Comparison of ENCODE assay signal across 26 cellular contexts in the genomic region with DNA sequence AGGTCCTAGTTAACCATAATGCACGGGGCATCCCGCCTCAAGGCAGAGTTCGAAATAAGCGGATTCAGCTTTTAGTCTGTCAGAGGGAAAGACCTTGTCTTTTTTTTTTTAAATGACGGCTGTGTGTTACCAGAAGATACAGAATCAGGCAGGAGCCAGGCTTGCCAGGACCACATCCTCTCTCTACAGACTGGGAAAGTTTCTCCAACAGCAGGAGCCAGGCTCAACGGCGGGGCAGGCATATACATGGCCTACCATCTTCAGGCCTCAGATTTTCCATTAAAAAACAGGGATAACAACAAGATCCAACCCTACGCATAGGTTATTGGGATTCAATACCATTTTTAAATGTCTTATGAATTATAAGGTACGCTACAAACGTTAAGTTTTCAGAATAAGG.
"Had no signal": no experiment of that assay in that cellular context is flagged by ENCODE, and none has a peak within 500 bp of the region (broad histone marks: within the 10 kb centered on the region; RNA-seq: fewer than 3 reads in every experiment).

No MANE protein-coding gene starts in this region.

- DNase-seq: natural killer cell; occipital lobe; ovary; posterior cingulate gyrus; psoas muscle; right cardiac atrium; right lobe of liver; sigmoid colon; small intestine; stimulated activated CD4-positive, alpha-beta T cell treated with anti-CD3 and anti-CD28 coated beads, Interleukin-15, amount 100 ng/mL, for 24 hours; stimulated activated CD4-positive, alpha-beta T cell treated with anti-CD3 and anti-CD28 coated beads, Interleukin-2, amount 100 ng/mL, for 24 hours; stimulated activated CD4-positive, alpha-beta T cell treated with anti-CD3 and anti-CD28 coated beads, Interleukin-2, amount 100 ng/mL, for 48 hours; stimulated activated CD4-positive, alpha-beta T cell treated with anti-CD3 and anti-CD28 coated beads, Interleukin-4, amount 100 ng/mL, for 24 hours; stimulated activated naive B cell treated with anti-CD40 and anti-IgM and Interleukin-4, amounts not matched to agents 10 μg/mL and 1 μg/mL and 100 μg/mL, for 72 hours; stimulated activated naive CD4-positive, alpha-beta T cell treated with Interleukin-2 at 50 U/mL for 16 hours; stomach; substantia nigra; testis; tibial artery; transverse colon; upper lobe of right lung; uterus had no signal

- H3K27me3 ChIP-seq: neural progenitor cell, ovary, right lobe of liver, sigmoid colon, stomach, suprapubic skin, testis, tibial artery, transverse colon, upper lobe of right lung, uterus had no signal

- H3K27ac ChIP-seq: neural progenitor cell, ovary, parathyroid adenoma, psoas muscle, right lobe of liver, sigmoid colon, stomach, suprapubic skin, testis, tibial artery, transverse colon, upper lobe of right lung, uterus had no signal

- H3K36me3 ChIP-seq: neural progenitor cell, ovary, uterus had no signal

- H3K4me1 ChIP-seq: parathyroid adenoma had no signal

- H3K9ac ChIP-seq: neural progenitor cell, parathyroid adenoma had no signal

- H3K9me3 ChIP-seq: ovary, psoas muscle, right lobe of liver, sigmoid colon, stomach, suprapubic skin, testis, tibial artery, transverse colon, upper lobe of right lung, uterus had no signal

- H3K4me3 ChIP-seq: neural progenitor cell, ovary, psoas muscle, right lobe of liver, sigmoid colon, stomach, suprapubic skin, testis, tibial artery, transverse colon, upper lobe of right lung, uterus had no signal

- ATAC-seq: natural killer cell; psoas muscle; right cardiac atrium; stimulated activated effector memory CD8-positive, alpha-beta T cell treated with anti-CD3 and anti-CD28 coated beads, Interleukin-12 subunit alpha, Interleukin-12 subunit beta, amount 100 ng/mL, for 72 hours; stimulated activated naive B cell treated with anti-CD40 and anti-IgM and Interleukin-4, amounts not matched to agents 10 μg/mL and 1 μg/mL and 100 μg/mL, for 72 hours; upper lobe of right lung had no signal
